Comparison of ENCODE assay signal across 8 cellular contexts in the genomic region with DNA sequence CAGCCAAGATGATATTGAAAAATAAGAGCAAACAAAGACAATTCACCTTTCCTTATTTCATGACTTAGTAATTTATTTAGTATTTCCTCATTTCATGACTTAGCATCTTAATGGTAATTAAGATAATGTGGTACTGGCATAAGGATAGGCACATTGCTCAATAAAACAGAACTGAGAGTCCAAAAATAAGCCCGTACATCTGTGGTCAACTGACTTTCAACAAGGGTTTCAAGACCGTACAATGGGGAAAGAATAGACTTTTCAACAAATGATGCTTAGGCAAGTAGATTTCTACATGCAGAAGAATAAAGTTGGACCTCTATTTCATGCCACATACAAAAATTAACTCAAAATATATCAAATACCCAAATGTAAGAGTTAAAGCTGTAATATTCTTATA. TPM values are rescaled to one million over a fixed set of nuclear protein-coding genes. Genes with fewer than 3 reads are reported as not detected.
"Had no signal": no experiment of that assay in that cellular context is flagged by ENCODE, and none has a peak within 500 bp of the region (broad histone marks: within the 10 kb centered on the region; RNA-seq: fewer than 3 reads in every experiment).

No MANE protein-coding gene starts in this region.

- H3K4me3 ChIP-seq: GM23248, HAP-1 had no signal

- H3K27ac ChIP-seq: GM23248 had no signal

- H3K36me3 ChIP-seq: HAP-1 had no signal

- H3K9me3 ChIP-seq: HAP-1 had no signal

- DNase-seq: GM23248, GOT3, H7, HFFc6, IMR-90 had no signal

- H2AFZ ChIP-seq: GM23248 had no signal

- H3K9ac ChIP-seq: GM23248 had no signal

- H3K4me1 ChIP-seq: HAP-1 had no signal

RNA-seq across cellular contexts. Expression of a gene that starts 0.6 kb away (rescaled TPM):
- total RNA-seq: GM23248, H4, H7, HFFc6, HT-29, IMR-90 had no signal
